7 cellular contexts compared by ENCODE assay signal in genomic region chr3:162598500-162598899, GRCh38.
DNase-seq lines count a peak whose midpoint lies in the region; TF ChIP-seq lines count a peak whose summit lies in the region.
"Not testable (repeated sequence)": the region's sequence is repeated elsewhere in the genome, so short reads cannot be mapped to it uniquely, and the experiment has no call there.

No MANE protein-coding gene starts in this region.

- peak overlapping the region; percentile 85 for H3K27ac ChIP-seq in SJCRH30

- not testable (repeated sequence) for H3K36me3 ChIP-seq in SJCRH30

- not testable (repeated sequence) for H3K36me3 Mint-ChIP-seq in mesothelial cell of epicardium

- peaks cover 26% of the 10 kb centered on the region for H3K4me1 ChIP-seq in SJCRH30

- not testable (repeated sequence) for H3K9me3 Mint-ChIP-seq in mesothelial cell of epicardium

- H3K9me3 ChIP-seq in SJCRH30 (replicated peaks): not testable (repeated sequence)

- peak overlapping the region; percentile 8 for H3K27ac Mint-ChIP-seq in mesothelial cell of epicardium

- not testable (repeated sequence) for H3K27me3 ChIP-seq in SJCRH30

- not testable (repeated sequence) for H3K4me3 Mint-ChIP-seq in mesothelial cell of epicardium

- TF ChIP-seq CTCF in GM12865 (IDR thresholded peaks at IDR 0.05; ENCODE audit: insufficient read depth, low read depth, low read length, missing control alignments); fibroblast of mammary gland (conservative IDR thresholded peaks at IDR 0.05; ENCODE audit: control insufficient read depth, insufficient read depth, low read depth, low read length); mesothelial cell of epicardium (IDR thresholded peaks at IDR 0.05; ENCODE audit: unreplicated experiment): not testable (repeated sequence)

- DNase-seq in GM12865 (ENCODE audit: low read depth): peak; percentile 70
- DNase-seq in M059J (ENCODE audit: low read depth): peak; percentile 5
- DNase-seq in NCI-H2081 (lab: John Stamatoyannopoulos, UW): peak; percentile 74 to 93
- peak; percentile 91 to 97 for DNase-seq in NCI-H524 (lab: John Stamatoyannopoulos, UW)
- DNase-seq in SJCRH30: peak; percentile 89 to 93
- DNase-seq in fibroblast of mammary gland (ENCODE audit: low read depth): peak; percentile 6
- not testable (repeated sequence) for DNase-seq in mesothelial cell of epicardium (ENCODE audit: low spot score in 2 of 2, unreplicated experiment in 2 of 2)

- peak overlapping the region; percentile 44 for H3K4me3 ChIP-seq in GM12865 (ENCODE audit: low read depth, low read length)
- H3K4me3 ChIP-seq in SJCRH30; fibroblast of mammary gland (ENCODE audit: control insufficient read depth, low read depth, low read length): not testable (repeated sequence)

- peaks cover 22% of the 10 kb centered on the region for H3K4me1 Mint-ChIP-seq in mesothelial cell of epicardium

- not testable (repeated sequence) for H3K27me3 Mint-ChIP-seq in mesothelial cell of epicardium (ENCODE audit: low read depth)
